In the genomic region with DNA sequence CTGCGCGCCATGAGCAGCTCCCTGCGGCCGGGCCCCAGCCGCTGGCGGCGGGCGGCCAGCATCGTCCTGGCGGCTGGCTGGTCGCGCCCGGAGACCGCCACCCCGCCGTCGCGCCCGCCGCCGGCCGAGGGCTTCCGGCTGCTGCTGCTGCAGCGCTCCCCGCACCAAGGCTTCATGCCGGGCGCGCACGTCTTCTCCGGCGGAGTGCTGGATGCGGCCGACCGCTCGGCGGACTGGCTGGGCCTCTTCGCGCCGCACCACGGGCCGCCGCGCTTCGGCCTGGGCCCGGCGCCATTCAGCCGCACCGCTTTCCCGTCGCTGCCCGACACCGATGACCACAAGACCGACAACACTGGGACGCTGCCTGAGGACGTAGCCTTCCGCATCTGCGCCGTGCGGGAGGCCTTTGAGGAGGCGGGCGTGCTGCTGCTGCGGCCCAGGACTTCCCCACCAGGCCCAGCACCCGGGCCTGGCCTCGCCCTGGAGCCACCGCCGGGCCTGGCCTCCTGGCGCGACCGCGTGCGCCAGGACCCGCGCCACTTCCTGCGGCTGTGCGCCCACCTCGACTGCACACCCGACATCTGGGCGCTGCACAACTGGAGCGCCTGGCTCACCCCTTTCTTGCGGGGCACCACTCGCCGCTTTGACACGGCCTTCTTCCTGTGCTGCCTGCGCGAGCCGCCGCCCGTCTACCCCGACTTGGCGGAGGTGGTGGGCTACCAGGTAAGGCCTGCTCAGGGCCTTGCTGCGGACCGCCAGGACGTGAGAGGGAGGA, we compare ENCODE assay signal across 8 cellular contexts. TPM values are rescaled to one million over a fixed set of nuclear protein-coding genes. Genes with fewer than 3 reads are reported as not detected.
DNase-seq lines count a peak whose midpoint lies in the region; ATAC-seq, FAIRE-seq and TF ChIP-seq lines count a peak whose summit lies in the region.

No MANE protein-coding gene starts in this region.

- peak; percentile 55 for ATAC-seq in DND-41 (ENCODE audit: insufficient read depth, low read depth)
- peak; percentile 51 for ATAC-seq in GM19452 (IDR thresholded peaks at IDR 0.05; ENCODE audit: unreplicated experiment)
- peak; percentile 56 for ATAC-seq in HG03460 (IDR thresholded peaks at IDR 0.05; ENCODE audit: unreplicated experiment)

- H3K36me3 Mint-ChIP-seq in astrocyte (ENCODE audit: low read depth, unreplicated experiment), result peaks cover 2% of the 10 kb centered on the region

- H3K36me3 ChIP-seq in DND-41 (ENCODE audit: insufficient read depth, low read length), result peaks cover 29% of the 10 kb centered on the region
- H3K36me3 ChIP-seq in SK-N-SH (replicated peaks in 1 of 2; ENCODE audit: control insufficient read depth in 1 of 2, insufficient read depth in 2 of 2, low read length in 1 of 2), result peaks cover 11 to 13% of the 10 kb centered on the region in 2 experiments
- no peaks in the 10 kb centered on the region for H3K36me3 ChIP-seq in astrocyte (ENCODE audit: insufficient read depth, low read length)
- no peaks in the 10 kb centered on the region for H3K36me3 ChIP-seq in prostate gland

- H3F3A ChIP-seq in SK-N-SH (replicated peaks; ENCODE audit: insufficient read depth), result no peaks in the 10 kb centered on the region

- H3K9me2 ChIP-seq in SK-N-SH, result no peaks in the 10 kb centered on the region

- peak overlapping the region; percentile 94 for H3K9ac ChIP-seq in DND-41 (ENCODE audit: low read depth, low read length)
- H3K9ac ChIP-seq in SK-N-SH, result peak overlapping the region; percentile 92
- H3K9ac ChIP-seq in astrocyte (ENCODE audit: low read length), result peak overlapping the region; percentile 71

- TF ChIP-seq POLR2A in prostate gland (IDR thresholded peaks at IDR 0.05), result no peak

- H2AFZ ChIP-seq in DND-41 (ENCODE audit: low read depth, low read length) (peak overlapping the region; percentile 80), SK-N-SH (ENCODE audit: low read depth) (peak overlapping the region; percentile 77), astrocyte (ENCODE audit: low read depth, low read length) (peak overlapping the region; percentile 66)

- FAIRE-seq in astrocyte (lab: Jason Lieb, UNC), result no peak

- H3K27ac ChIP-seq in DND-41 (ENCODE audit: low read length), result peak overlapping the region; percentile 71
- H3K27ac ChIP-seq in SK-N-SH (ENCODE audit: low read depth in 2 of 2, low read length in 1 of 2), result peak overlapping the region; percentile 50 to 86
- peak overlapping the region; percentile 63 for H3K27ac ChIP-seq in astrocyte (ENCODE audit: low read depth, low read length)
- peak overlapping the region; percentile 69 to 91 for H3K27ac ChIP-seq in prostate gland

- no peak overlapping the region for H3K27ac Mint-ChIP-seq in astrocyte (ENCODE audit: unreplicated experiment)

- 4% methylated on average over 14 of the region's 93 CpGs for WGBS in SK-N-SH (ENCODE audit: low lambda C conversion rate)
- WGBS in prostate gland, result 3% methylated on average over 92 of the region's 93 CpGs

- peaks cover 45% of the 10 kb centered on the region for H3K4me1 ChIP-seq in DND-41 (ENCODE audit: insufficient read depth, low read length)
- H3K4me1 ChIP-seq in SK-N-SH (ENCODE audit: control insufficient read depth in 1 of 2, insufficient read depth in 2 of 2, low read depth in 1 of 2, low read length in 1 of 2), result peaks cover 0 to 16% of the 10 kb centered on the region in 2 experiments; a peak in 3 of 4 replicates
- H3K4me1 ChIP-seq in astrocyte (ENCODE audit: insufficient read depth, low read length), result peaks cover 14% of the 10 kb centered on the region
- H3K4me1 ChIP-seq in prostate gland (replicated peaks), result no peaks in the 10 kb centered on the region

- peak overlapping the region; percentile 75 for H3K4me2 ChIP-seq in DND-41 (ENCODE audit: insufficient read depth, low read length)
- H3K4me2 ChIP-seq in SK-N-SH, result peak overlapping the region; percentile 96
- H3K4me2 ChIP-seq in astrocyte (ENCODE audit: low read length), result peak overlapping the region; percentile 78

- peak overlapping the region; percentile 46 to 89; a peak in 3 of 4 replicates for H3K4me3 ChIP-seq in DND-41 (ENCODE audit: low read depth in 1 of 2, low read length in 2 of 2)
- peak overlapping the region; percentile 80 to 84 for H3K4me3 ChIP-seq in SK-N-SH (ENCODE audit: low read depth in 2 of 2, low read length in 1 of 2)
- peak overlapping the region; percentile 70 for H3K4me3 ChIP-seq in astrocyte (ENCODE audit: insufficient read depth, low read depth, low read length)
- peak overlapping the region; percentile 61 to 77 for H3K4me3 ChIP-seq in prostate gland

- H3K27me3 ChIP-seq in DND-41 (ENCODE audit: insufficient read depth, low read length, poor library complexity), result no peaks in the 10 kb centered on the region
- no peaks in the 10 kb centered on the region for H3K27me3 ChIP-seq in SK-N-SH (ENCODE audit: insufficient read depth)
- no peaks in the 10 kb centered on the region for H3K27me3 ChIP-seq in astrocyte (ENCODE audit: insufficient read depth, low read length)
- H3K27me3 ChIP-seq in prostate gland (replicated peaks; ENCODE audit: insufficient read depth), result no peaks in the 10 kb centered on the region

- no peak for TF ChIP-seq EP300 in SK-N-SH (IDR thresholded peaks at IDR 0.05; ENCODE audit: borderline replicate concordance in 1 of 2, low read depth in 1 of 2, low read length in 1 of 2)

- H3K27me3 Mint-ChIP-seq in astrocyte (ENCODE audit: low read depth, unreplicated experiment), result no peaks in the 10 kb centered on the region

- H3K79me2 ChIP-seq in DND-41 (ENCODE audit: insufficient read depth, low read length) (peaks cover 59% of the 10 kb centered on the region), SK-N-SH (ENCODE audit: insufficient read depth) (peaks cover 51% of the 10 kb centered on the region), astrocyte (ENCODE audit: insufficient read depth, low read length) (peaks cover 47% of the 10 kb centered on the region)

- H3K9me3 ChIP-seq in DND-41 (ENCODE audit: insufficient read depth, low read length, severe bottlenecking), result peaks cover 2% of the 10 kb centered on the region
- H3K9me3 ChIP-seq in SK-N-SH, result no peaks in the 10 kb centered on the region
- no peaks in the 10 kb centered on the region for H3K9me3 ChIP-seq in astrocyte (ENCODE audit: insufficient read depth, low read depth, low read length)
- H3K9me3 ChIP-seq in prostate gland, result no peaks in the 10 kb centered on the region

- POLR2A ChIA-PET in SK-N-SH (lab: Yijun Ruan, JAX), result interaction anchor here (0.7 to 1.3 kb wide), 4 partner anchors 9 to 111 kb away, joined by 3 to 10 read pairs (median 5); a partner anchor contains a TSS

- peak; percentile 67 for DNase-seq in DND-41
- DNase-seq in SK-N-SH, result peak; percentile 81
- peak; percentile 73 for DNase-seq in astrocyte (ENCODE audit: low read depth)
- peak; percentile 64 for DNase-seq in hepatic stellate cell (ENCODE audit: low spot score)
- peak; percentile 42 for DNase-seq in prostate gland (ENCODE audit: low spot score)
- no peak for DNase-seq in SK-N-DZ (ENCODE audit: low spot score)

- TF ChIP-seq RAD21 in SK-N-SH (IDR thresholded peaks at IDR 0.05; ENCODE audit: low read length), result no peak

- intact Hi-C loops in prostate gland (cut with DNase I), result no loop called here

- CTCF ChIA-PET in SK-N-SH (lab: Yijun Ruan, JAX), result interaction anchor here (0.5 to 1.4 kb wide), 5 partner anchors 9 to 284 kb away, joined by 3 to 8 read pairs (median 3); a partner anchor contains a TSS

- H4K20me1 ChIP-seq in DND-41 (ENCODE audit: insufficient read depth, low read length) (peaks cover 15% of the 10 kb centered on the region), SK-N-SH (ENCODE audit: insufficient read depth) (peaks cover 17% of the 10 kb centered on the region; the same call in 1 of the 2 replicates), astrocyte (ENCODE audit: insufficient read depth, low read length) (peaks cover 14% of the 10 kb centered on the region)

- H3K4me1 Mint-ChIP-seq in astrocyte (ENCODE audit: low read depth, unreplicated experiment), result peaks cover 5% of the 10 kb centered on the region

- TF ChIP-seq CTCF in DND-41 (IDR thresholded peaks at IDR 0.05; ENCODE audit: borderline replicate concordance, extremely low read depth, low read length, poor library complexity, severe bottlenecking), result no peak
- TF ChIP-seq CTCF in SK-N-SH (IDR thresholded peaks at IDR 0.05), result no peak
- TF ChIP-seq CTCF in astrocyte (IDR thresholded peaks at IDR 0.05; ENCODE audit: insufficient read depth, low read depth, low read length), result no peak
- no peak for TF ChIP-seq CTCF in prostate gland (IDR thresholded peaks at IDR 0.05)

- H3K9me3 Mint-ChIP-seq in astrocyte (ENCODE audit: unreplicated experiment), result peaks cover 4% of the 10 kb centered on the region

- no peak overlapping the region for H3K4me3 Mint-ChIP-seq in astrocyte (ENCODE audit: unreplicated experiment)

TF ChIP-seq in SK-N-SH, 30 proteins besides CTCF, POLR2A, EP300 and RAD21 (continues in another document):
- TF ChIP-seq TAF1 (IDR thresholded peaks at IDR 0.05; ENCODE audit: borderline replicate concordance, low read depth, low read length), result 0 out of 2 replicates have a peak, but pooled peaks have one; percentile 14

RNA-seq across cellular contexts. Expression of a gene that starts 0.5 kb away (rescaled TPM):
- polyA plus RNA-seq in SK-N-SH (2012; rRNA removed), result 6.2 and 6.7 TPM in 2 replicates
- 8.0 and 8.4 TPM in 2 replicates for polyA plus RNA-seq in SK-N-SH (2012; cell fraction: cytosol; rRNA removed)
- polyA plus RNA-seq in SK-N-SH (2012; cell fraction: nucleus; rRNA removed), result 3.0 and 3.9 TPM in 2 replicates
- 3.3 and 4.0 TPM in 2 replicates for total RNA-seq in astrocyte
- total RNA-seq in prostate gland, result 10 to 100 TPM; 21.7 to 22.4 TPM
- 3.1 and 3.2 TPM in 2 replicates for polyA plus RNA-seq in SK-N-DZ (2014; cell fraction: cytosol; rRNA removed)
- polyA plus RNA-seq in SK-N-DZ (2014; cell fraction: nucleus; rRNA removed), result 1.1 and 1.6 TPM in 2 replicates

RNA-seq across cellular contexts. Expression of a gene that starts 16.5 kb away (rescaled TPM):
- 0.18 and 0.21 TPM in 2 replicates for polyA plus RNA-seq in SK-N-SH (2012; rRNA removed)
- polyA plus RNA-seq in SK-N-SH (2012; cell fraction: cytosol; rRNA removed), result 0.09 and 0.16 TPM in 2 replicates
- polyA plus RNA-seq in SK-N-SH (2012; cell fraction: nucleus; rRNA removed), result 0.08 and 0.12 TPM in 2 replicates
- total RNA-seq in astrocyte (0.18 and 0.19 TPM in 2 replicates), prostate gland (1 to 10 TPM in 1 of 2 donors, under 1 TPM in 1; 0.82 to 2.7 TPM)
- polyA plus RNA-seq in SK-N-DZ (2014; cell fraction: cytosol; rRNA removed), result 0.37 and 1.0 TPM in 2 replicates
- 0.24 and 0.31 TPM in 2 replicates for polyA plus RNA-seq in SK-N-DZ (2014; cell fraction: nucleus; rRNA removed)

RNA-seq across cellular contexts. Expression of a gene that starts 17.2 kb away (rescaled TPM):
- 16.5 and 21.3 TPM in 2 replicates for polyA plus RNA-seq in SK-N-SH (2012; rRNA removed)
- polyA plus RNA-seq in SK-N-SH (2012; cell fraction: cytosol; rRNA removed), result 12.8 and 15.4 TPM in 2 replicates
- 34.4 and 45.9 TPM in 2 replicates for polyA plus RNA-seq in SK-N-SH (2012; cell fraction: nucleus; rRNA removed)
- 19.7 and 20.8 TPM in 2 replicates for total RNA-seq in astrocyte
- 10 to 100 TPM; 25.7 to 51.4 TPM for total RNA-seq in prostate gland
- 15.6 and 18.6 TPM in 2 replicates for polyA plus RNA-seq in SK-N-DZ (2014; cell fraction: cytosol; rRNA removed)
- polyA plus RNA-seq in SK-N-DZ (2014; cell fraction: nucleus; rRNA removed), result 23.8 and 37.0 TPM in 2 replicates

RNA-seq across cellular contexts. Expression of a gene that starts 27.4 kb away (rescaled TPM):
- polyA plus RNA-seq in SK-N-SH (2012; rRNA removed), result 0.05 and 0.08 TPM in 2 replicates
- 0.06 and 0.07 TPM in 2 replicates for polyA plus RNA-seq in SK-N-SH (2012; cell fraction: cytosol; rRNA removed)
- 0.11 and 0.33 TPM in 2 replicates for polyA plus RNA-seq in SK-N-SH (2012; cell fraction: nucleus; rRNA removed)
- total RNA-seq in astrocyte (not detected in 2 replicates), prostate gland (1 to 10 TPM in 1 of 2 donors, under 1 TPM in 1; 0.41 to 9.8 TPM)
- 10.2 and 10.5 TPM in 2 replicates for polyA plus RNA-seq in SK-N-DZ (2014; cell fraction: cytosol; rRNA removed)
- 11.3 and 19.7 TPM in 2 replicates for polyA plus RNA-seq in SK-N-DZ (2014; cell fraction: nucleus; rRNA removed)
